ENCODE assay signal across 8 cellular contexts in genomic region chr22:37032535-37033460, GRCh38. TPM values are rescaled to one million over a fixed set of nuclear protein-coding genes. Genes with fewer than 3 reads are reported as not detected.
DNase-seq lines count a peak whose midpoint lies in the region; ATAC-seq, FAIRE-seq and TF ChIP-seq lines count a peak whose summit lies in the region.
"Had no signal": no experiment of that assay in that cellular context is flagged by ENCODE, and none has a peak within 500 bp of the region (broad histone marks: within the 10 kb centered on the region; RNA-seq: fewer than 3 reads in every experiment).

No MANE protein-coding gene starts in this region.

- 45 to 49% methylated on average over 17 to 18 of the region's 18 CpGs for WGBS in thyroid gland, 2 donors
- whole genome bisulfite sequencing in aorta, 2 donors = 63% methylated on average over 18 of the region's 18 CpGs

- H3K9ac ChIP-seq in kidney (ENCODE audit: low read length in 2 of 2) = peak overlapping the region in 1 of 2 donors; percentile 20

- no peaks in the 10 kb centered on the region for H3K27me3 ChIP-seq in thyroid gland
- no peaks in the 10 kb centered on the region for H3K27me3 ChIP-seq in aorta (ENCODE audit: control insufficient read depth in 1 of 2, insufficient read depth in 2 of 2, low read length in 1 of 2)

- no peak for FAIRE-seq in kidney (lab: Jason Lieb, UNC)
- FAIRE-seq: GM12878 had no signal

- H3K4me1 ChIP-seq in kidney (ENCODE audit: control insufficient read depth in 1 of 2, insufficient read depth in 1 of 2, low read depth in 1 of 2, low read length in 2 of 2) (peaks cover 19 to 22% of the 10 kb centered on the region in 2 donors), thyroid gland (peaks cover 15 to 16% of the 10 kb centered on the region in 2 donors), aorta (ENCODE audit: control insufficient read depth in 1 of 2, insufficient read depth in 2 of 2, low read length in 2 of 2) (no peaks in the 10 kb centered on the region)

- H3K36me3 ChIP-seq in kidney (ENCODE audit: control insufficient read depth in 1 of 2, insufficient read depth in 2 of 2, low read length in 2 of 2) = peaks cover 0 to 3% of the 10 kb centered on the region in 2 donors
- peaks cover 8 to 11% of the 10 kb centered on the region in 2 donors for H3K36me3 ChIP-seq in thyroid gland
- no peaks in the 10 kb centered on the region for H3K36me3 ChIP-seq in aorta (ENCODE audit: control insufficient read depth in 1 of 2, insufficient read depth in 2 of 2, low read length in 1 of 2)

- ATAC-seq in aorta (ENCODE audit: low FRiP score) = no peak
- ATAC-seq: GM12878 had no signal

- peak; percentile 91 for DNase-seq in HuH-7 (ENCODE audit: low spot score)
- DNase-seq in amniotic epithelial cell (ENCODE audit: low read depth) = peak; percentile 98
- peak; percentile 92 for DNase-seq in kidney
- peak; percentile 45 to 60 for DNase-seq in thyroid gland
- DNase-seq in aorta = no peak
- DNase-seq in activated CD4-positive, CD25-positive, alpha-beta regulatory T cell treated with anti-CD3 and anti-CD28 coated beads, Interleukin-2, amount 50 U/mL, for 72 hours = no peak
- no peak for DNase-seq in stimulated activated CD4-positive, alpha-beta T cell treated with anti-CD3 and anti-CD28 coated beads, Interleukin-15, amount 100 ng/mL, for 24 hours

- intact Hi-C loops in kidney (cut with DNase I) = no loop called here
- intact Hi-C loops in thyroid gland (cut with DNase I) = loop anchor here (10.0 kb wide), 1 partner anchor 168 kb away; the partner anchor contains the start of gene NCF4
- intact Hi-C loops in aorta (cut with DNase I) = no loop called here

- H3K9me3 ChIP-seq in kidney (ENCODE audit: control insufficient read depth in 1 of 2, low read length in 2 of 2) = no peaks in the 10 kb centered on the region
- no peaks in the 10 kb centered on the region for H3K9me3 ChIP-seq in thyroid gland
- no peaks in the 10 kb centered on the region for H3K9me3 ChIP-seq in aorta (ENCODE audit: control insufficient read depth, low read length)

- no peak for TF ChIP-seq CTCF in kidney (IDR thresholded peaks at IDR 0.05; ENCODE audit: borderline replicate concordance, extremely low read depth, insufficient read depth)
- no peak for TF ChIP-seq CTCF in thyroid gland (IDR thresholded peaks at IDR 0.05)

- peak overlapping the region in 1 of 2 donors; percentile 38 for H3K4me3 ChIP-seq in kidney (ENCODE audit: low read length in 2 of 2)
- H3K4me3 ChIP-seq in thyroid gland (replicated peaks in 1 of 3) = no peak overlapping the region
- no peak overlapping the region for H3K4me3 ChIP-seq in aorta (ENCODE audit: low read length in 2 of 2)
- H3K4me3 ChIP-seq: GM12878 had no signal

- no peak for TF ChIP-seq POLR2A in thyroid gland (IDR thresholded peaks at IDR 0.05)

- H3K27ac ChIP-seq in kidney (ENCODE audit: low read depth in 2 of 2, low read length in 2 of 2) (peak overlapping the region; percentile 70 to 77), thyroid gland (no peak overlapping the region), aorta (ENCODE audit: low read depth in 1 of 2, low read length in 2 of 2) (no peak overlapping the region)

RNA-seq across cellular contexts. Expression of gene MPST, which starts 13.3 kb away (rescaled TPM):
- total RNA-seq in kidney = 44.4 TPM
- polyA plus RNA-seq in kidney (ENCODE audit: insufficient read depth, low read depth, low replicate concordance) = 167 TPM
- 100 to 1,000 TPM in 1 of 4 donors, 10 to 100 TPM in 3; 67.7 to 102 (median 93.6) TPM for total RNA-seq in thyroid gland
- total RNA-seq in aorta = 10 to 100 TPM; 30.8 to 38.6 TPM
- 100 to 1,000 TPM in 1 of 2 donors, 10 to 100 TPM in 1; 55.1 to 102 TPM for polyA plus RNA-seq in aorta

RNA-seq across cellular contexts. Expression of gene TST, which starts 13.6 kb away (rescaled TPM):
- total RNA-seq in kidney (48.7 TPM), thyroid gland (10 to 100 TPM; 35.7 to 51.2 (median 37.8) TPM), aorta (1 to 10 TPM; 9.7 to 10.0 TPM)
- polyA plus RNA-seq in kidney (ENCODE audit: insufficient read depth, low read depth, low replicate concordance) (283 TPM), aorta (10 to 100 TPM; 26.8 to 61.7 TPM)

RNA-seq across cellular contexts. Expression of gene KCTD17, which starts 18.7 kb away (rescaled TPM):
- 13.9 TPM for total RNA-seq in kidney
- 9.6 TPM for polyA plus RNA-seq in kidney (ENCODE audit: insufficient read depth, low read depth, low replicate concordance)
- total RNA-seq in thyroid gland = 10 to 100 TPM in 2 of 4 donors, 1 to 10 TPM in 2; 6.1 to 18.9 (median 12.6) TPM
- total RNA-seq in aorta = 10 to 100 TPM; 21.0 to 27.5 TPM
- 10 to 100 TPM; 15.2 to 20.5 TPM for polyA plus RNA-seq in aorta

Comparison
In these comparisons a context has a peak if more than half of its experiments do, and no peak if none do; other contexts are left out.
1. DNase-seq: peak in HuH-7 (single experiment), amniotic epithelial cell (single experiment), kidney (single experiment) and thyroid gland (2 of 2); none in aorta (0 of 2), activated CD4-positive, CD25-positive, alpha-beta regulatory T cell treated with anti-CD3 and anti-CD28 coated beads, Interleukin-2, amount 50 U/mL, for 72 hours (single experiment) and stimulated activated CD4-positive, alpha-beta T cell treated with anti-CD3 and anti-CD28 coated beads, Interleukin-15, amount 100 ng/mL, for 24 hours (single experiment).
2. H3K27ac ChIP-seq: peak in kidney (2 of 2); none in thyroid gland (0 of 3) and aorta (0 of 2).